In the genomic region with DNA sequence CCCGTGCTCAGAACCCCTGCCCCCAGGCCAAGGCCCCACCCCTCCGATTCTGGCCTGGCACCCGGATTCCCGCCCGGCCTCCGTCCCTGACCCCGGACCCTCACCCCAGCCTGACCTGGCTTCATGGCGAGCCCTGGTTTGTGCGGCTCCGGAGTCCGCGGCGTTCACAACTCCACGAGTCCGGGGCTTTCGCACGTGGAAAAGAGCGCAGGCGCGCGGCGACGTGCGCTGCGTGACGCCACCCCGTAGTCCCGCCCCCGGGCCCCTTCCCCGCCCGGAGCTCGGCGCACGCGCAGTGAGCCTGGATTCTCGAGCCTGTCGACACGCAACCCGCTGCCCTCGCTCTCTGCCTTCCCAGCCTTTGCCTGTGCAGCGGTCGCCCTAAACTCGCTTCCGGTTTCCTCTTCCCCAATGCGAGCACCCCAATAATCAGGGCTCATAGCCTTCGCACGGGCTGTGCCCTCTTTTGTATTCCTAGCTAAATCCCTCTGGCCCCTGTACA, we compare ENCODE assay signal across 8 cellular contexts. TPM values are rescaled to one million over a fixed set of nuclear protein-coding genes. Genes with fewer than 3 reads are reported as not detected.
DNase-seq lines count a peak whose midpoint lies in the region; ATAC-seq and TF ChIP-seq lines count a peak whose summit lies in the region.

A gene (minus strand): TSS at position 204 of the 502 bp plus-strand sequence. CDS start 79 bp downstream, at position 125.

- peak within 1 kb of the TSS; percentile 90 for H3K27ac Mint-ChIP-seq in activated T-helper 2 cell treated with anti-CD3 and anti-CD28 coated beads, Interferon-gamma antibody, Interleukin-2, Interleukin-4, amounts not matched to agents 10 μg/mL and 5 μg/mL and 100 μg/mL, durations not matched to agents 14 hours and 24 hours and 36 hours
- H3K27ac Mint-ChIP-seq in natural killer cell treated with Interleukin-12 subunit alpha and Interleukin-12 subunit beta and Interleukin-15 and Interleukin-18, amount 100 ng/mL, for 72 hours: peak within 1 kb of the TSS; percentile 77 to 94

- peaks cover 29% of the 10 kb centered on the region for H4K20me1 ChIP-seq in DOHH2 (ENCODE audit: control insufficient read depth, insufficient read depth, low read depth, low read length)

- no peaks in the 10 kb centered on the region for H3K27me3 Mint-ChIP-seq in activated T-helper 2 cell treated with anti-CD3 and anti-CD28 coated beads, Interferon-gamma antibody, Interleukin-2, Interleukin-4, amounts not matched to agents 10 μg/mL and 5 μg/mL and 100 μg/mL, durations not matched to agents 14 hours and 24 hours and 36 hours (ENCODE audit: low read depth)
- H3K27me3 Mint-ChIP-seq in natural killer cell treated with Interleukin-12 subunit alpha and Interleukin-12 subunit beta and Interleukin-15 and Interleukin-18, amount 100 ng/mL, for 72 hours: peaks cover under 1 to 2% of the 10 kb centered on the region in 2 donors

- no peak for TF ChIP-seq CTCF in DOHH2 (IDR thresholded peaks at IDR 0.05; ENCODE audit: low read depth, low read length, poor library complexity, severe bottlenecking)
- TF ChIP-seq CTCF in LNCaP clone FGC (IDR thresholded peaks at IDR 0.05; ENCODE audit: control insufficient read depth, extremely low read depth, insufficient read depth): no peak
- TF ChIP-seq CTCF in fibroblast of mammary gland (conservative IDR thresholded peaks at IDR 0.05; ENCODE audit: control insufficient read depth, insufficient read depth, low read depth, low read length): no peak

- H3K9me3 ChIP-seq in DOHH2 (ENCODE audit: control insufficient read depth, insufficient read depth, low read length): no peaks in the 10 kb centered on the region

- H3K36me3 Mint-ChIP-seq in activated T-helper 2 cell treated with anti-CD3 and anti-CD28 coated beads, Interferon-gamma antibody, Interleukin-2, Interleukin-4, amounts not matched to agents 10 μg/mL and 5 μg/mL and 100 μg/mL, durations not matched to agents 14 hours and 24 hours and 36 hours (ENCODE audit: low read depth): peaks cover 20% of the 10 kb centered on the region
- H3K36me3 Mint-ChIP-seq in natural killer cell treated with Interleukin-12 subunit alpha and Interleukin-12 subunit beta and Interleukin-15 and Interleukin-18, amount 100 ng/mL, for 72 hours: no peaks in the 10 kb centered on the region

- H3K27me3 ChIP-seq in DOHH2 (ENCODE audit: control insufficient read depth, low read length): no peaks in the 10 kb centered on the region

- no peaks in the 10 kb centered on the region for H3K9me2 ChIP-seq in DOHH2 (replicated peaks; ENCODE audit: control insufficient read depth, low read length)

- no peaks in the 10 kb centered on the region for H3F3A ChIP-seq in DOHH2 (ENCODE audit: control insufficient read depth, insufficient read depth)

- peak; percentile 96 for ATAC-seq in natural killer cell treated with Interleukin-12 subunit alpha and Interleukin-12 subunit beta and Interleukin-15 and Interleukin-18, amount 100 ng/mL, for 72 hours
- ATAC-seq in stimulated activated naive CD8-positive, alpha-beta T cell treated with anti-CD3 and anti-CD28 coated beads, Interleukin-15, Interleukin-2, amounts not matched to agents 100 U/mL and 50 U/mL, for 24 hours: peak; percentile 94

- H3K4me2 ChIP-seq in DOHH2 (ENCODE audit: low read length): peak within 1 kb of the TSS; percentile 95

- H3K4me1 Mint-ChIP-seq in activated T-helper 2 cell treated with anti-CD3 and anti-CD28 coated beads, Interferon-gamma antibody, Interleukin-2, Interleukin-4, amounts not matched to agents 10 μg/mL and 5 μg/mL and 100 μg/mL, durations not matched to agents 14 hours and 24 hours and 36 hours (ENCODE audit: low read depth): peaks cover 38% of the 10 kb centered on the region
- H3K4me1 Mint-ChIP-seq in natural killer cell treated with Interleukin-12 subunit alpha and Interleukin-12 subunit beta and Interleukin-15 and Interleukin-18, amount 100 ng/mL, for 72 hours (ENCODE audit: low read depth in 2 of 2): peaks cover 40 to 41% of the 10 kb centered on the region in 2 donors

- peak within 1 kb of the TSS; percentile 59 for H3K27ac ChIP-seq in DOHH2 (ENCODE audit: low read depth, low read length)

- H3K36me3 ChIP-seq in DOHH2 (ENCODE audit: control insufficient read depth, low read length): peaks cover 43% of the 10 kb centered on the region

- H3K79me2 ChIP-seq in DOHH2 (ENCODE audit: control insufficient read depth, low read length): peaks cover 50% of the 10 kb centered on the region

- peak; percentile 82 for DNase-seq in GOT3 (lab: John Stamatoyannopoulos, UW)
- peak; percentile 54 for DNase-seq in LNCaP clone FGC (ENCODE audit: low read depth)
- peak; percentile 95 for DNase-seq in RPMI8226
- DNase-seq in activated T-helper 2 cell treated with anti-CD3 and anti-CD28 coated beads, Interferon-gamma antibody, Interleukin-2, Interleukin-4, amounts not matched to agents 10 μg/mL and 5 μg/mL and 100 μg/mL, durations not matched to agents 14 hours and 24 hours and 36 hours (ENCODE audit: low spot score): peak; percentile 97
- DNase-seq in fibroblast of mammary gland (ENCODE audit: low read depth): peak; percentile 85
- peak; percentile 98 for DNase-seq in natural killer cell treated with Interleukin-12 subunit alpha and Interleukin-12 subunit beta and Interleukin-15 and Interleukin-18, amount 100 ng/mL, for 72 hours (ENCODE audit: low spot score)
- peak; percentile 99 for DNase-seq in stimulated activated naive CD8-positive, alpha-beta T cell treated with anti-CD3 and anti-CD28 coated beads, Interleukin-15, Interleukin-2, amounts not matched to agents 100 U/mL and 50 U/mL, for 24 hours

- H3K4me3 Mint-ChIP-seq in activated T-helper 2 cell treated with anti-CD3 and anti-CD28 coated beads, Interferon-gamma antibody, Interleukin-2, Interleukin-4, amounts not matched to agents 10 μg/mL and 5 μg/mL and 100 μg/mL, durations not matched to agents 14 hours and 24 hours and 36 hours (ENCODE audit: low read depth): peak within 1 kb of the TSS; percentile 96
- H3K4me3 Mint-ChIP-seq in natural killer cell treated with Interleukin-12 subunit alpha and Interleukin-12 subunit beta and Interleukin-15 and Interleukin-18, amount 100 ng/mL, for 72 hours: peak within 1 kb of the TSS; percentile 88

- H3K4me3 ChIP-seq in DOHH2 (ENCODE audit: low read length): peak within 1 kb of the TSS; percentile 94
- H3K4me3 ChIP-seq in LNCaP clone FGC (ENCODE audit: low read depth, low read length): peak within 1 kb of the TSS; percentile 94
- peak within 1 kb of the TSS; percentile 95 for H3K4me3 ChIP-seq in fibroblast of mammary gland (ENCODE audit: control insufficient read depth, low read depth, low read length)

- no peaks in the 10 kb centered on the region for H3K9me3 Mint-ChIP-seq in activated T-helper 2 cell treated with anti-CD3 and anti-CD28 coated beads, Interferon-gamma antibody, Interleukin-2, Interleukin-4, amounts not matched to agents 10 μg/mL and 5 μg/mL and 100 μg/mL, durations not matched to agents 14 hours and 24 hours and 36 hours
- H3K9me3 Mint-ChIP-seq in natural killer cell treated with Interleukin-12 subunit alpha and Interleukin-12 subunit beta and Interleukin-15 and Interleukin-18, amount 100 ng/mL, for 72 hours: no peaks in the 10 kb centered on the region

- H3K4me1 ChIP-seq in DOHH2 (ENCODE audit: control insufficient read depth, low read length): peaks cover 38% of the 10 kb centered on the region

- intact Hi-C loops in activated T-helper 2 cell treated with anti-CD3 and anti-CD28 coated beads, Interferon-gamma antibody, Interleukin-2, Interleukin-4, amounts not matched to agents 10 μg/mL and 5 μg/mL and 100 μg/mL, durations not matched to agents 14 hours and 24 hours and 36 hours (cut with micrococcal nuclease): loop anchor here (1.0 to 10.0 kb wide), 3 partner anchors 12 to 301 kb away; a partner anchor contains a TSS

RNA-seq across cellular contexts. Expression of the gene that starts here (rescaled TPM):
- total RNA-seq in activated T-helper 2 cell treated with anti-CD3 and anti-CD28 coated beads, Interferon-gamma antibody, Interleukin-2, Interleukin-4, amounts not matched to agents 10 μg/mL and 5 μg/mL and 100 μg/mL, durations not matched to agents 14 hours and 24 hours and 36 hours: 522 and 547 TPM in 2 replicates
- total RNA-seq in natural killer cell treated with Interleukin-12 subunit alpha and Interleukin-12 subunit beta and Interleukin-15 and Interleukin-18, amount 100 ng/mL, for 72 hours: 100 to 1,000 TPM; 304 to 505 TPM

Comparison
In these comparisons a context has a peak if more than half of its experiments do, and no peak if none do; other contexts are left out.
1. Peak in every context shown above with its lines: DNase-seq, ATAC-seq, H3K4me3 ChIP-seq and H3K27ac ChIP-seq.